23 cellular contexts compared by ENCODE assay signal in genomic region chr11:42265072-42265471, GRCh38.
DNase-seq lines count a peak whose midpoint lies in the region; ATAC-seq, FAIRE-seq and TF ChIP-seq lines count a peak whose summit lies in the region.
"Had no signal": no experiment of that assay in that cellular context is flagged by ENCODE, and none has a peak within 500 bp of the region (broad histone marks: within the 10 kb centered on the region; RNA-seq: fewer than 3 reads in every experiment).

No MANE protein-coding gene starts in this region.

- no peak for DNase-seq in H9
- no peak for DNase-seq in GM12878 (ENCODE audit: low read depth, low spot score)
- DNase-seq in endodermal cell, result no peak
- DNase-seq in central memory CD4-positive, alpha-beta T cell, result no peak
- no peak for DNase-seq in T-helper 2 cell treated with Interferon-gamma antibody and Interleukin-4, amounts not matched to agents 5 μg/mL and 100 μg/mL, for 36 hours (ENCODE audit: low spot score)
- DNase-seq: 8988T; ACHN; AML-193; BE2C; CD4-positive, alpha-beta T cell; CD8-positive, alpha-beta memory T cell; DMS53; DMS79 treated with DMSO at 0.1 percent for 48 hours; GF-D8; GOT3; H7 had no signal

- in situ Hi-C loops in GM12878 (cut with MboI), result no loop called here

- BruUV-seq in GM12878 (replicated peaks; lab: Mats Ljungman, UMichigan), result no TSS peak

- H2AK5ac ChIP-seq in H9 (ENCODE audit: insufficient read length, low read length), result no peak overlapping the region

- H4K20me1 ChIP-seq in H9 (ENCODE audit: control insufficient read depth, insufficient read depth, insufficient read length), result no peaks in the 10 kb centered on the region
- no peaks in the 10 kb centered on the region for H4K20me1 ChIP-seq in GM12878 (ENCODE audit: control insufficient read depth, insufficient read depth)
- H4K20me1 ChIP-seq: BLaER1 treated with 17β-estradiol and CSF1 and Interleukin-3, amounts not matched to agents 10 nM and 100 nM had no signal

- H3K4me1 ChIP-seq in H9 (ENCODE audit: insufficient read depth, low read length) (no peaks in the 10 kb centered on the region), GM12878 (ENCODE audit: control insufficient read depth, insufficient read depth, low read length) (no peaks in the 10 kb centered on the region), endodermal cell (ENCODE audit: control insufficient read depth, insufficient read depth, low read length) (peaks cover 3% of the 10 kb centered on the region)
- H3K4me1 ChIP-seq: A549, BE2C had no signal

- no peak overlapping the region for H4K91ac ChIP-seq in H9 (ENCODE audit: insufficient read length, low read depth, low read length)

- H3T11ph ChIP-seq in H9 (ENCODE audit: low read length), result no peak overlapping the region

- H3K4me3 Mint-ChIP-seq in H9 (no peak overlapping the region), endodermal cell (no peak overlapping the region)
- no peak overlapping the region for H3K4me3 Mint-ChIP-seq in T-helper 2 cell treated with Interferon-gamma antibody and Interleukin-4, amounts not matched to agents 5 μg/mL and 100 μg/mL, for 36 hours
- H3K4me3 Mint-ChIP-seq: CD14-positive monocyte; CD4-positive, alpha-beta T cell; CD8-positive, alpha-beta memory T cell had no signal

- H3K4me3 ChIP-seq in GM12878, result no peak overlapping the region
- H3K4me3 ChIP-seq in endodermal cell (ENCODE audit: low read length), result peak overlapping the region; percentile 38
- H3K4me3 ChIP-seq: A549; BLaER1 treated with 17β-estradiol and CSF1 and Interleukin-3, amounts not matched to agents 10 nM and 100 nM had no signal

- H4K8ac ChIP-seq in H9 (replicated peaks; ENCODE audit: insufficient read length, low read depth, low read length), result no peak overlapping the region

- H3K27ac Mint-ChIP-seq in H9 (no peak overlapping the region), endodermal cell (peak overlapping the region; percentile 15)
- no peak overlapping the region for H3K27ac Mint-ChIP-seq in T-helper 2 cell treated with Interferon-gamma antibody and Interleukin-4, amounts not matched to agents 5 μg/mL and 100 μg/mL, for 36 hours
- H3K27ac Mint-ChIP-seq: CD14-positive monocyte; CD4-positive, alpha-beta T cell; CD8-positive, alpha-beta memory T cell had no signal

- no peaks in the 10 kb centered on the region for H3K23me2 ChIP-seq in H9 (ENCODE audit: insufficient read length, low read depth, low read length, poor library complexity, severe bottlenecking)

- H3K79me2 ChIP-seq in H9 (ENCODE audit: insufficient read depth, low read length), result no peaks in the 10 kb centered on the region
- no peaks in the 10 kb centered on the region for H3K79me2 ChIP-seq in GM12878 (ENCODE audit: control insufficient read depth, insufficient read depth, low read length)

- H3K14ac ChIP-seq in H9 (ENCODE audit: insufficient read depth, low read length), result no peak overlapping the region

- peaks cover 9 to 10% of the 10 kb centered on the region in 2 experiments; a peak in 4 of 5 replicates for H3K9me3 Mint-ChIP-seq in H9
- peaks cover 32% of the 10 kb centered on the region for H3K9me3 Mint-ChIP-seq in endodermal cell
- peaks cover 28% of the 10 kb centered on the region for H3K9me3 Mint-ChIP-seq in T-helper 2 cell treated with Interferon-gamma antibody and Interleukin-4, amounts not matched to agents 5 μg/mL and 100 μg/mL, for 36 hours

- no peak overlapping the region for H2BK5ac ChIP-seq in H9 (ENCODE audit: insufficient read length, low read length)

- no peak overlapping the region for H3K4me2 ChIP-seq in H9 (ENCODE audit: insufficient read depth, insufficient read length, low read length)
- H3K4me2 ChIP-seq in GM12878 (ENCODE audit: control insufficient read depth, insufficient read depth), result no peak overlapping the region
- H3K4me2 ChIP-seq: A549; BLaER1 treated with 17β-estradiol and CSF1 and Interleukin-3, amounts not matched to agents 10 nM and 100 nM had no signal

- no peaks in the 10 kb centered on the region for H3K79me1 ChIP-seq in H9 (ENCODE audit: insufficient read depth, low read depth, low read length, poor library complexity, severe bottlenecking)

- CTCF ChIA-PET in GM12878 (lab: Yijun Ruan, JAX), result no interaction called here

- SMC1A ChIA-PET in GM12878 (lab: Charles Lee; ENCODE audit: uncharacterized antibody, unreplicated experiment), result no interaction called here

- H3K27me3 ChIP-seq in H9 (ENCODE audit: insufficient read depth, low read length) (no peaks in the 10 kb centered on the region), GM12878 (replicated peaks in 1 of 2; ENCODE audit: control insufficient read depth in 2 of 2, insufficient read depth in 2 of 2, low read length in 1 of 2) (no peaks in the 10 kb centered on the region), endodermal cell (ENCODE audit: control insufficient read depth, insufficient read depth, low read length, poor library complexity, severe bottlenecking) (no peaks in the 10 kb centered on the region)
- H3K27me3 ChIP-seq: BE2C; BLaER1 treated with 17β-estradiol and CSF1 and Interleukin-3, amounts not matched to agents 10 nM and 100 nM had no signal

- no peak overlapping the region for H3K18ac ChIP-seq in H9 (ENCODE audit: insufficient read length, low read depth, low read length)

- POLR2A ChIA-PET in GM12878 (lab: Charles Lee), result no interaction called here

- no peaks in the 10 kb centered on the region for H3K27me3 Mint-ChIP-seq in H9 (ENCODE audit: low read depth)
- H3K27me3 Mint-ChIP-seq in endodermal cell (ENCODE audit: insufficient read depth), result no peaks in the 10 kb centered on the region
- H3K27me3 Mint-ChIP-seq in T-helper 2 cell treated with Interferon-gamma antibody and Interleukin-4, amounts not matched to agents 5 μg/mL and 100 μg/mL, for 36 hours (ENCODE audit: low read depth), result no peaks in the 10 kb centered on the region
- H3K27me3 Mint-ChIP-seq: CD4-positive, alpha-beta T cell; CD8-positive, alpha-beta memory T cell had no signal

- no peak overlapping the region for H2BK20ac ChIP-seq in H9 (ENCODE audit: low read depth, low read length, poor library complexity, severe bottlenecking)

- H2BK15ac ChIP-seq in H9 (ENCODE audit: low read depth, low read length), result no peak overlapping the region

- H2BK120ac ChIP-seq in H9 (ENCODE audit: low read depth, low read length, poor library complexity, severe bottlenecking), result no peak overlapping the region

- no peak overlapping the region for H3K23ac ChIP-seq in H9 (ENCODE audit: insufficient read length, low read depth, low read length)

- ATAC-seq in GM12878 (no peak), HG03457 (IDR thresholded peaks at IDR 0.05; ENCODE audit: unreplicated experiment) (no peak)
- ATAC-seq: A549, HCT116 had no signal

- no peak for TF ChIP-seq POLR2A in GM12878 (IDR thresholded peaks at IDR 0.05; ENCODE audit: low read depth, low read length)

- no peak overlapping the region for H4K5ac ChIP-seq in H9 (ENCODE audit: insufficient read length, low read depth, low read length)

- FAIRE-seq in GM12878 (lab: Jason Lieb, UNC), result no peak
- FAIRE-seq: A549, D721Med, GM12892 had no signal

- RAD21 ChIA-PET in GM12878 (lab: Charles Lee; ENCODE audit: unreplicated experiment), result no interaction called here

- H3K4me1 Mint-ChIP-seq in H9, result no peaks in the 10 kb centered on the region
- peaks cover 14% of the 10 kb centered on the region for H3K4me1 Mint-ChIP-seq in endodermal cell
- no peaks in the 10 kb centered on the region for H3K4me1 Mint-ChIP-seq in T-helper 2 cell treated with Interferon-gamma antibody and Interleukin-4, amounts not matched to agents 5 μg/mL and 100 μg/mL, for 36 hours (ENCODE audit: low read depth)
- H3K4me1 Mint-ChIP-seq: CD14-positive monocyte; CD8-positive, alpha-beta memory T cell had no signal

- no peak overlapping the region for H3K56ac ChIP-seq in H9 (ENCODE audit: insufficient read length, low read depth, low read length)

- WGBS in H9 (ENCODE audit: extremely low coverage, insufficient read length, low lambda C conversion rate), result no CpG with 5 or more reads among the region's 7 CpGs
- WGBS in GM12878 (ENCODE audit: insufficient coverage, insufficient replicate concordance, low lambda C conversion rate, missing lambda C conversion rate), result 41% methylated on average over 7 of the region's 7 CpGs
- 87 to 93% methylated on average over 7 of the region's 7 CpGs for WGBS in endodermal cell (ENCODE audit: insufficient coverage in 1 of 2, insufficient read length in 1 of 2), 2 experiments

- intact Hi-C loops in GM12878 (cut with micrococcal nuclease; ENCODE audit: unreplicated experiment), result no loop called here

- H2AFZ ChIP-seq in H9 (ENCODE audit: low read length), result peak overlapping the region; percentile 14
- no peak overlapping the region for H2AFZ ChIP-seq in GM12878 (ENCODE audit: control insufficient read depth, low read depth, low read length)

- H3K27ac ChIP-seq in H9 (ENCODE audit: insufficient read length, low read depth, low read length) (no peak overlapping the region), GM12878 (ENCODE audit: control insufficient read depth, insufficient read depth) (no peak overlapping the region), endodermal cell (ENCODE audit: low read depth, low read length) (no peak overlapping the region)
- H3K27ac ChIP-seq: A549; BLaER1 treated with 17β-estradiol and CSF1 and Interleukin-3, amounts not matched to agents 10 nM and 100 nM had no signal

- no peak overlapping the region for H3K9ac ChIP-seq in H9 (ENCODE audit: extremely low read depth, insufficient read length, low read length)
- H3K9ac ChIP-seq in GM12878 (ENCODE audit: control insufficient read depth, insufficient read depth, low read length), result no peak overlapping the region
- H3K9ac ChIP-seq in endodermal cell (ENCODE audit: extremely low read depth, low read length, poor library complexity, severe bottlenecking), result no peak overlapping the region
- H3K9ac ChIP-seq: BLaER1 treated with 17β-estradiol and CSF1 and Interleukin-3, amounts not matched to agents 10 nM and 100 nM had no signal

- H3K9me3 ChIP-seq in H9 (ENCODE audit: control insufficient read depth, low read depth, low read length) (no peaks in the 10 kb centered on the region), GM12878 (replicated peaks; ENCODE audit: control insufficient read depth, insufficient read depth, low read length) (no peaks in the 10 kb centered on the region), endodermal cell (ENCODE audit: control insufficient read depth, low read length) (peaks cover 34% of the 10 kb centered on the region)
- H3K9me3 ChIP-seq: A549; BE2C; BLaER1 treated with 17β-estradiol and CSF1 and Interleukin-3, amounts not matched to agents 10 nM and 100 nM had no signal

- no peak overlapping the region for H2BK12ac ChIP-seq in H9 (ENCODE audit: insufficient read length, low read depth, low read length)

- no peak for TF ChIP-seq RAD21 in GM12878 (IDR thresholded peaks at IDR 0.05; ENCODE audit: insufficient read depth, low read depth, low read length)

- H3K36me3 Mint-ChIP-seq in H9 (ENCODE audit: insufficient read depth in 1 of 3, low read depth in 3 of 3) (peaks cover 0 to 11% (median 0%) of the 10 kb centered on the region in 3 experiments; a peak in 1 of 7 replicates), endodermal cell (ENCODE audit: low read depth) (peaks cover 10% of the 10 kb centered on the region)
- H3K36me3 Mint-ChIP-seq in T-helper 2 cell treated with Interferon-gamma antibody and Interleukin-4, amounts not matched to agents 5 μg/mL and 100 μg/mL, for 36 hours (ENCODE audit: low read depth), result no peaks in the 10 kb centered on the region
- H3K36me3 Mint-ChIP-seq: CD14-positive monocyte; CD8-positive, alpha-beta memory T cell had no signal

- H3K36me3 ChIP-seq in GM12878 (ENCODE audit: control insufficient read depth in 2 of 2, insufficient read depth in 2 of 2, low read length in 1 of 2), result no peaks in the 10 kb centered on the region
- H3K36me3 ChIP-seq in endodermal cell (ENCODE audit: control insufficient read depth, insufficient read depth, low read length), result no peaks in the 10 kb centered on the region
- H3K36me3 ChIP-seq: BE2C; BLaER1 treated with 17β-estradiol and CSF1 and Interleukin-3, amounts not matched to agents 10 nM and 100 nM had no signal

- no peak overlapping the region for H3K4ac ChIP-seq in H9 (ENCODE audit: low read depth, low read length)

- TF ChIP-seq EP300 in GM12878 (IDR thresholded peaks at IDR 0.05; ENCODE audit: borderline replicate concordance in 1 of 2, control insufficient read depth in 1 of 2, low read depth in 2 of 2, low read length in 2 of 2), result no peak

- no peak for TF ChIP-seq CTCF in H9 (conservative IDR thresholded peaks at IDR 0.05)
- TF ChIP-seq CTCF in GM12878 (IDR thresholded peaks at IDR 0.05 in 2 of 3, conservative IDR thresholded peaks at IDR 0.05 in 1 of 3; ENCODE audit: control insufficient read depth in 2 of 3, extremely low read depth in 1 of 3, insufficient read depth in 1 of 3, low read depth in 3 of 3, low read length in 3 of 3), result no peak
- TF ChIP-seq CTCF in endodermal cell (conservative IDR thresholded peaks at IDR 0.05), result no peak
